In the genomic region with DNA sequence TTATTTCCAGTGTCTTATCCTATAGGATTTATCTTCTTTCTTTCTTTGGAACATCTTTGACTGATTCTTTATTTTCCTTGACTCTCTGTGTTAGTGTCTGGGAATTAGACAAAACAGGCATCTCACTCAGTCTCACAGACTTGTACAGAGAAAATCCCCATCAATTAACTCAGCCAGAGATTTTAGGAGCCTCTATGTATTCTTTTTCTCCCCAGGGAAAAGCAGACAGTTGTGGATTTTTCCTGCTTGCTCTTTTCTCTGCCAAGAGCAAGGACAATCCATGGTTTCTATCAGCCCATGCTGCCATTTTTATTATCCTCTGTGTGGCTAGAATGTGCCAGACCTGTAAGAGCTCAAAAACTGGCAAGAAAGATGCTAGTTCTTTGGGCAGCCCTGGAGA, we compare ENCODE assay signal across 8 cellular contexts.
"Had no signal": no experiment of that assay in that cellular context is flagged by ENCODE, and none has a peak within 500 bp of the region (broad histone marks: within the 10 kb centered on the region; RNA-seq: fewer than 3 reads in every experiment).

No MANE protein-coding gene starts in this region.

- DNase-seq: GDM1, GF-D8 had no signal

- FAIRE-seq: G401.6, GM12878, GM12891, GM12892, GM18507, GM19239 had no signal

- H3K4me3 ChIP-seq: GM12878 had no signal
